19 cellular contexts compared by ENCODE assay signal in the genomic region with DNA sequence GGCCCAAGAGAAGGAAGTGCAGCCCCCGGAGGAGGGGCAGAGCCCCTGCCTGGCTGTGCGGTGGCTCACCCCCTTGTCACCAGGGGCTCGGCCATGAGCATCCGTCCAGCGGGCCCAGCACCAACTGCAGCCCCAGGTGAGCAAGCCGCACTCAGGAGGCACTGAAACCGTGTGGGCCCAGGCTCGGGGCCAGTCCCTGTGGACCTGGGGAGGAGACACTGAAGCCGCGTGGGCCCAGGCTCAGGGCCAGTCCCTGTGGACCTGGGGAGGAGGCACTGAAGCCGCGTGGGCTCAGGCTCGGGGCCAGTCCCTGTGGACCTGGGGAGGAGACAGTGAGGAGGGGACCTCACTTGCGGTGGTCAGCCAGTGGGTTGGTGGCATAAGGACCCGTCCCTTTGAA. TPM values are rescaled to one million over a fixed set of nuclear protein-coding genes. Genes with fewer than 3 reads are reported as not detected.
DNase-seq lines count a peak whose midpoint lies in the region; ATAC-seq, FAIRE-seq and TF ChIP-seq lines count a peak whose summit lies in the region.
"Had no signal": no experiment of that assay in that cellular context is flagged by ENCODE, and none has a peak within 500 bp of the region (broad histone marks: within the 10 kb centered on the region; RNA-seq: fewer than 3 reads in every experiment).

No MANE protein-coding gene starts in this region.

- H3K27me3 Mint-ChIP-seq in osteocyte (ENCODE audit: unreplicated experiment) = no peaks in the 10 kb centered on the region
- H3K27me3 Mint-ChIP-seq: CD4-positive, alpha-beta memory T cell had no signal

- DNase-seq in RWPE1 (ENCODE audit: low spot score) (no peak), GM12878 (ENCODE audit: low read depth, low spot score) (no peak), lower lobe of right lung (peak; percentile 30), osteocyte (ENCODE audit: extremely low spot score, unreplicated experiment) (no peak), GM03348 (ENCODE audit: low spot score) (no peak), MG63 (no peak)
- no peak for DNase-seq in stimulated activated effector memory CD8-positive, alpha-beta T cell treated with anti-CD3 and anti-CD28 coated beads, Interleukin-12 subunit alpha, Interleukin-12 subunit beta, amount 100 ng/mL, for 72 hours (ENCODE audit: low spot score in 2 of 2)
- DNase-seq: Calu3, NCI-H1417, NCI-H187 treated with DMSO at 0.1 percent for 48 hours, NCI-H446 treated with DMSO at 0.1 percent for 48 hours, NCI-H748 treated with DMSO at 0.1 percent for 48 hours, RPMI8226 had no signal

- whole genome bisulfite sequencing in GM12878 (ENCODE audit: insufficient coverage, insufficient replicate concordance, low lambda C conversion rate, missing lambda C conversion rate) = 64% methylated on average over 14 of the region's 15 CpGs

- FAIRE-seq in GM12878 (lab: Jason Lieb, UNC) = no peak
- FAIRE-seq: HTR-8/SVneo had no signal

- H3K9me3 ChIP-seq in GM12878 (replicated peaks; ENCODE audit: control insufficient read depth, insufficient read depth, low read length) = no peaks in the 10 kb centered on the region
- H3K9me3 ChIP-seq in lower lobe of right lung = no peaks in the 10 kb centered on the region
- H3K9me3 ChIP-seq in MG63 = no peaks in the 10 kb centered on the region

- TF ChIP-seq CTCF in RWPE1 (conservative IDR thresholded peaks at IDR 0.05; ENCODE audit: low read depth) = no peak
- no peak for TF ChIP-seq CTCF in GM12878 (IDR thresholded peaks at IDR 0.05 in 2 of 3, conservative IDR thresholded peaks at IDR 0.05 in 1 of 3; ENCODE audit: control insufficient read depth in 2 of 3, extremely low read depth in 1 of 3, insufficient read depth in 1 of 3, low read depth in 3 of 3, low read length in 3 of 3)
- no peak for TF ChIP-seq CTCF in lower lobe of right lung (IDR thresholded peaks at IDR 0.05)
- no peak for TF ChIP-seq CTCF in osteocyte (IDR thresholded peaks at IDR 0.05)

- no peak for TF ChIP-seq RAD21 in GM12878 (IDR thresholded peaks at IDR 0.05; ENCODE audit: insufficient read depth, low read depth, low read length)

- H3K36me3 ChIP-seq in GM12878 (ENCODE audit: control insufficient read depth in 2 of 2, insufficient read depth in 2 of 2, low read length in 1 of 2) (peaks cover 2 to 10% of the 10 kb centered on the region in 2 experiments; a peak in 3 of 4 replicates), lower lobe of right lung (no peaks in the 10 kb centered on the region), MG63 (0 out of 2 replicates have a peak, but pooled peaks cover 2% of the 10 kb centered on the region)
- H3K36me3 ChIP-seq: SJSA1 had no signal

- no peaks in the 10 kb centered on the region for H3K9me3 Mint-ChIP-seq in stimulated activated effector memory CD8-positive, alpha-beta T cell treated with anti-CD3 and anti-CD28 coated beads, Interleukin-12 subunit alpha, Interleukin-12 subunit beta, amount 100 ng/mL, for 72 hours
- no peaks in the 10 kb centered on the region for H3K9me3 Mint-ChIP-seq in osteocyte (ENCODE audit: unreplicated experiment)
- H3K9me3 Mint-ChIP-seq: GM23338 had no signal

- no peak overlapping the region for H2AFZ ChIP-seq in GM12878 (ENCODE audit: control insufficient read depth, low read depth, low read length)
- H2AFZ ChIP-seq: GM23338 had no signal

- H3K4me1 ChIP-seq in GM12878 (ENCODE audit: control insufficient read depth, insufficient read depth, low read length) (no peaks in the 10 kb centered on the region; the same call in 1 of the 2 replicates), lower lobe of right lung (peaks cover 42% of the 10 kb centered on the region)

- peak overlapping the region; percentile 40 for H3K27ac Mint-ChIP-seq in stimulated activated effector memory CD8-positive, alpha-beta T cell treated with anti-CD3 and anti-CD28 coated beads, Interleukin-12 subunit alpha, Interleukin-12 subunit beta, amount 100 ng/mL, for 72 hours
- no peak overlapping the region for H3K27ac Mint-ChIP-seq in osteocyte (ENCODE audit: unreplicated experiment)
- H3K27ac Mint-ChIP-seq: GM23338 had no signal

- POLR2A ChIA-PET in RWPE1 (lab: Yijun Ruan, JAX; ENCODE audit: low non-redundant PET) (no interaction called here), GM12878 (lab: Charles Lee) (no interaction called here)

- RAD21 ChIA-PET in GM12878 (lab: Charles Lee; ENCODE audit: unreplicated experiment) = no interaction called here

- SMC1A ChIA-PET in GM12878 (lab: Charles Lee; ENCODE audit: uncharacterized antibody, unreplicated experiment) = interaction anchor here (1.6 kb wide), 1 partner anchor 16 kb away, joined by 3 read pairs; no protein-coding TSS in a partner anchor

- no peaks in the 10 kb centered on the region for H3K27me3 ChIP-seq in GM12878 (replicated peaks in 1 of 2; ENCODE audit: control insufficient read depth in 2 of 2, insufficient read depth in 2 of 2, low read length in 1 of 2)
- peaks cover 29% of the 10 kb centered on the region for H3K27me3 ChIP-seq in lower lobe of right lung (ENCODE audit: low read depth)
- 0 out of 2 replicates have a peak, but pooled peaks cover 2% of the 10 kb centered on the region for H3K27me3 ChIP-seq in MG63

- no peak for TF ChIP-seq EP300 in GM12878 (IDR thresholded peaks at IDR 0.05; ENCODE audit: borderline replicate concordance in 1 of 2, control insufficient read depth in 1 of 2, low read depth in 2 of 2, low read length in 2 of 2)

- no TSS peak for BruUV-seq in GM12878 (replicated peaks; lab: Mats Ljungman, UMichigan)

- H3K4me2 ChIP-seq in GM12878 (ENCODE audit: control insufficient read depth, insufficient read depth) = no peak overlapping the region
- H3K4me2 ChIP-seq: GM23338 had no signal

- H4K20me1 ChIP-seq in GM12878 (ENCODE audit: control insufficient read depth, insufficient read depth) = peaks cover 9% of the 10 kb centered on the region

- peaks cover 80% of the 10 kb centered on the region for H3K36me3 Mint-ChIP-seq in stimulated activated effector memory CD8-positive, alpha-beta T cell treated with anti-CD3 and anti-CD28 coated beads, Interleukin-12 subunit alpha, Interleukin-12 subunit beta, amount 100 ng/mL, for 72 hours
- H3K36me3 Mint-ChIP-seq in osteocyte (ENCODE audit: unreplicated experiment) = no peaks in the 10 kb centered on the region

- H3K79me2 ChIP-seq in GM12878 (ENCODE audit: control insufficient read depth, insufficient read depth, low read length) = peaks cover 20% of the 10 kb centered on the region

- ATAC-seq in GM12878 = no peak
- ATAC-seq in lower lobe of right lung = no peak
- no peak for ATAC-seq in stimulated activated effector memory CD8-positive, alpha-beta T cell treated with anti-CD3 and anti-CD28 coated beads, Interleukin-12 subunit alpha, Interleukin-12 subunit beta, amount 100 ng/mL, for 72 hours
- ATAC-seq: GM23338, HCT116 had no signal

- CTCF ChIA-PET in RWPE1 (lab: Yijun Ruan, JAX) = no interaction called here
- CTCF ChIA-PET in GM12878 (lab: Yijun Ruan, JAX) = interaction anchor here (1.1 kb wide), 1 partner anchor 16 kb away, joined by 5 read pairs; no protein-coding TSS in a partner anchor

- no peak overlapping the region for H3K9ac ChIP-seq in GM12878 (ENCODE audit: control insufficient read depth, insufficient read depth, low read length)

- H3K27ac ChIP-seq in RWPE1 = peak overlapping the region; percentile 100
- no peak overlapping the region for H3K27ac ChIP-seq in GM12878 (ENCODE audit: control insufficient read depth, insufficient read depth)
- no peak overlapping the region for H3K27ac ChIP-seq in lower lobe of right lung
- H3K27ac ChIP-seq: HL-60, SJSA1 had no signal

- H3K4me3 ChIP-seq in GM12878 (no peak overlapping the region), lower lobe of right lung (no peak overlapping the region), MG63 (no peak overlapping the region)
- H3K4me3 ChIP-seq: GM23338, SJSA1 had no signal

- H3K4me1 Mint-ChIP-seq in stimulated activated effector memory CD8-positive, alpha-beta T cell treated with anti-CD3 and anti-CD28 coated beads, Interleukin-12 subunit alpha, Interleukin-12 subunit beta, amount 100 ng/mL, for 72 hours = peaks cover 48% of the 10 kb centered on the region
- H3K4me1 Mint-ChIP-seq in osteocyte (ENCODE audit: unreplicated experiment) = peaks cover 79% of the 10 kb centered on the region

- H3K4me3 Mint-ChIP-seq in stimulated activated effector memory CD8-positive, alpha-beta T cell treated with anti-CD3 and anti-CD28 coated beads, Interleukin-12 subunit alpha, Interleukin-12 subunit beta, amount 100 ng/mL, for 72 hours = peak overlapping the region; percentile 15
- H3K4me3 Mint-ChIP-seq in osteocyte (ENCODE audit: unreplicated experiment) = no peak overlapping the region
- H3K4me3 Mint-ChIP-seq: CD4-positive, alpha-beta memory T cell; GM23338 had no signal

- in situ Hi-C loops in GM12878 (cut with MboI) = no loop called here

- intact Hi-C loops in GM12878 (cut with micrococcal nuclease; ENCODE audit: unreplicated experiment) = no loop called here
- intact Hi-C loops in lower lobe of right lung (cut with DNase I) = no loop called here

- peak; percentile 23; the same call in 1 of the 2 replicates for TF ChIP-seq POLR2A in GM12878 (IDR thresholded peaks at IDR 0.05; ENCODE audit: low read depth, low read length)

RNA-seq across cellular contexts. Expression of gene LSP1, which starts 13.9 kb away (rescaled TPM):
- total RNA-seq in GM12878 (2013; cell fraction: nucleolus; rRNA removed) = 108 and 116 TPM in 2 replicates
- total RNA-seq in GM12878 (2014; rRNA removed) (374 and 409 TPM in 2 replicates), GM12878 (2014; rRNA removed; fragmentation: Illumina TruSeq; extraction: Trizol) (152 and 171 TPM in 2 replicates), GM12878 (2021) (478 and 488 TPM in 2 replicates), lower lobe of right lung (90.4 TPM), osteocyte (26.9 and 29.5 TPM in 2 replicates)
- polyA plus RNA-seq in GM12878 (2011; ENCODE audit: low read depth) = 194 TPM
- polyA plus RNA-seq in GM12878 (2011; rRNA removed) (156 and 283 TPM in 2 replicates), GM12878 (2014; fragmentation: Illumina TruSeq; extraction: Trizol) (109 and 328 TPM in 2 replicates), GM12878 (2014; fragmentation: Nextera tagmentation; extraction: Ambion mirVana) (10 to 100 TPM; 19.2 to 34.2 TPM), GM12878 (2014; rRNA removed) (411 and 535 TPM in 2 replicates), GM12878 (2016; fragmentation: Nextera tagmentation; extraction: Ambion mirVana) (100 to 1,000 TPM; 442 to 487 TPM)
- 242 and 323 TPM in 2 replicates for polyA plus RNA-seq in GM12878 (2011; cell fraction: cytosol; rRNA removed)
- polyA plus RNA-seq in GM12878 (2011; cell fraction: nucleus; rRNA removed) = 182 and 199 TPM in 2 replicates
- 365 and 472 TPM in 2 replicates for polyA plus RNA-seq in GM12878 (2012)
- 57.7 and 106 TPM in 2 replicates for polyA minus RNA-seq in GM12878 (2011; rRNA and poly(A)+ RNA removed)
- 52.5 and 54.1 TPM in 2 replicates for polyA minus RNA-seq in GM12878 (2011; cell fraction: cytosol; rRNA and poly(A)+ RNA removed)
- 14.3 and 28.3 TPM in 2 replicates for polyA minus RNA-seq in GM12878 (2011; cell fraction: nucleus; rRNA and poly(A)+ RNA removed)
- total RNA-seq in MG63 (2014; rRNA removed; shearing (Covaris generic); ENCODE audit: low replicate concordance) = 41.7 and 66.6 TPM in 2 replicates
- total RNA-seq: Calu3, GM23338 had no signal

RNA-seq across cellular contexts. Expression of gene PRR33, which starts 24.9 kb away (rescaled TPM):
- not detected in 2 replicates for total RNA-seq in GM12878 (2013; cell fraction: nucleolus; rRNA removed)
- total RNA-seq in GM12878 (2014; rRNA removed) (not detected in 2 replicates), GM12878 (2014; rRNA removed; fragmentation: Illumina TruSeq; extraction: Trizol) (not detected in 2 replicates), GM12878 (2021) (not detected in 2 replicates), lower lobe of right lung (not detected), osteocyte (not detected in 2 replicates)
- 3.0 TPM for polyA plus RNA-seq in GM12878 (2011; ENCODE audit: low read depth)
- polyA plus RNA-seq in GM12878 (2011; rRNA removed) (not detected in 2 replicates), GM12878 (2014; fragmentation: Illumina TruSeq; extraction: Trizol) (not detected in 2 replicates), GM12878 (2014; fragmentation: Nextera tagmentation; extraction: Ambion mirVana) (under 1 TPM in 1 of 2 experiments, not detected in 1; 0.02 TPM), GM12878 (2014; rRNA removed) (0.03 TPM in 2 replicates), GM12878 (2016; fragmentation: Nextera tagmentation; extraction: Ambion mirVana) (1 to 10 TPM in 1 of 2 experiments, under 1 TPM in 1; 0.74 to 1.0 TPM)
- 0.01 TPM in 1 of 2 replicates, not detected in the other for polyA plus RNA-seq in GM12878 (2011; cell fraction: cytosol; rRNA removed)
- not detected in 2 replicates for polyA plus RNA-seq in GM12878 (2011; cell fraction: nucleus; rRNA removed)
- polyA plus RNA-seq in GM12878 (2012) = 6.1 and 10.8 TPM in 2 replicates
- polyA minus RNA-seq in GM12878 (2011; rRNA and poly(A)+ RNA removed) = not detected in 2 replicates
- polyA minus RNA-seq in GM12878 (2011; cell fraction: cytosol; rRNA and poly(A)+ RNA removed) = not detected in 2 replicates
- polyA minus RNA-seq in GM12878 (2011; cell fraction: nucleus; rRNA and poly(A)+ RNA removed) = not detected in 2 replicates
- total RNA-seq in MG63 (2014; rRNA removed; shearing (Covaris generic); ENCODE audit: low replicate concordance) = not detected in 2 replicates
- total RNA-seq: Calu3; CD4-positive, alpha-beta memory T cell; GM23338; SJSA1 had no signal
- polyA plus RNA-seq: GM23338 had no signal

RNA-seq across cellular contexts. Expression of gene TNNI2, which starts 28.0 kb away (rescaled TPM):
- not detected in 2 replicates for total RNA-seq in GM12878 (2013; cell fraction: nucleolus; rRNA removed)
- total RNA-seq in GM12878 (2014; rRNA removed) = 0.76 and 0.79 TPM in 2 replicates
- total RNA-seq in GM12878 (2014; rRNA removed; fragmentation: Illumina TruSeq; extraction: Trizol) = 0.37 TPM in 1 of 2 replicates, not detected in the other
- 0.38 and 0.61 TPM in 2 replicates for total RNA-seq in GM12878 (2021)
- not detected for polyA plus RNA-seq in GM12878 (2011; ENCODE audit: low read depth)
- polyA plus RNA-seq in GM12878 (2011; rRNA removed) = 0.35 TPM in 1 of 2 replicates, not detected in the other
- polyA plus RNA-seq in GM12878 (2011; cell fraction: cytosol; rRNA removed) = 0.17 and 0.24 TPM in 2 replicates
- 0.57 and 0.87 TPM in 2 replicates for polyA plus RNA-seq in GM12878 (2011; cell fraction: nucleus; rRNA removed)
- 0.72 and 0.80 TPM in 2 replicates for polyA plus RNA-seq in GM12878 (2012)
- not detected in 2 replicates for polyA plus RNA-seq in GM12878 (2014; fragmentation: Illumina TruSeq; extraction: Trizol)
- polyA plus RNA-seq in GM12878 (2014; fragmentation: Nextera tagmentation; extraction: Ambion mirVana) = under 1 TPM; 0.14 to 0.33 TPM
- polyA plus RNA-seq in GM12878 (2014; rRNA removed) = 0.37 and 0.56 TPM in 2 replicates
- polyA plus RNA-seq in GM12878 (2016; fragmentation: Nextera tagmentation; extraction: Ambion mirVana) = not detected
- 1.1 TPM in 1 of 2 replicates, not detected in the other for polyA minus RNA-seq in GM12878 (2011; rRNA and poly(A)+ RNA removed)
- polyA minus RNA-seq in GM12878 (2011; cell fraction: cytosol; rRNA and poly(A)+ RNA removed) = not detected in 2 replicates
- not detected in 2 replicates for polyA minus RNA-seq in GM12878 (2011; cell fraction: nucleus; rRNA and poly(A)+ RNA removed)
- 17.7 TPM for total RNA-seq in lower lobe of right lung
- total RNA-seq in osteocyte = 1.0 and 1.1 TPM in 2 replicates
- not detected in 2 replicates for total RNA-seq in MG63 (2014; rRNA removed; shearing (Covaris generic); ENCODE audit: low replicate concordance)
- total RNA-seq: CD4-positive, alpha-beta memory T cell; GM23338; SJSA1 had no signal
- polyA plus RNA-seq: CD4-positive, alpha-beta memory T cell; GM23338 had no signal

RNA-seq across cellular contexts. Expression of gene SYT8, which starts 32.0 kb away (rescaled TPM):
- not detected in 2 replicates for total RNA-seq in GM12878 (2013; cell fraction: nucleolus; rRNA removed)
- total RNA-seq in GM12878 (2014; rRNA removed) = not detected in 2 replicates
- total RNA-seq in GM12878 (2014; rRNA removed; fragmentation: Illumina TruSeq; extraction: Trizol) = not detected in 2 replicates
- 0.19 TPM in 1 of 2 replicates, not detected in the other for total RNA-seq in GM12878 (2021)
- 0.16 TPM for polyA plus RNA-seq in GM12878 (2011; ENCODE audit: low read depth)
- polyA plus RNA-seq in GM12878 (2011; rRNA removed) = not detected in 2 replicates
- polyA plus RNA-seq in GM12878 (2011; cell fraction: cytosol; rRNA removed) = 0.09 TPM in 1 of 2 replicates, not detected in the other
- 1.3 and 1.4 TPM in 2 replicates for polyA plus RNA-seq in GM12878 (2011; cell fraction: nucleus; rRNA removed)
- 0.16 and 0.46 TPM in 2 replicates for polyA plus RNA-seq in GM12878 (2012)
- polyA plus RNA-seq in GM12878 (2014; fragmentation: Illumina TruSeq; extraction: Trizol) = not detected in 2 replicates
- not detected for polyA plus RNA-seq in GM12878 (2014; fragmentation: Nextera tagmentation; extraction: Ambion mirVana)
- polyA plus RNA-seq in GM12878 (2014; rRNA removed) = 0.44 TPM in 1 of 2 replicates, not detected in the other
- polyA plus RNA-seq in GM12878 (2016; fragmentation: Nextera tagmentation; extraction: Ambion mirVana) = not detected
- polyA minus RNA-seq in GM12878 (2011; rRNA and poly(A)+ RNA removed) = not detected in 2 replicates
- polyA minus RNA-seq in GM12878 (2011; cell fraction: cytosol; rRNA and poly(A)+ RNA removed) = not detected in 2 replicates
- 0.19 TPM in 1 of 2 replicates, not detected in the other for polyA minus RNA-seq in GM12878 (2011; cell fraction: nucleus; rRNA and poly(A)+ RNA removed)
- total RNA-seq in lower lobe of right lung = 18.5 TPM
- 5.0 and 6.2 TPM in 2 replicates for total RNA-seq in osteocyte
- not detected in 2 replicates for total RNA-seq in MG63 (2014; rRNA removed; shearing (Covaris generic); ENCODE audit: low replicate concordance)
- total RNA-seq: CD4-positive, alpha-beta memory T cell; GM23338; SJSA1 had no signal
- polyA plus RNA-seq: CD4-positive, alpha-beta memory T cell; GM23338 had no signal

RNA-seq across cellular contexts. Expression of gene TNNT3, which starts 52.7 kb away (rescaled TPM):
- 23.0 and 26.1 TPM in 2 replicates for total RNA-seq in GM12878 (2013; cell fraction: nucleolus; rRNA removed)
- total RNA-seq in GM12878 (2014; rRNA removed) = not detected in 2 replicates
- total RNA-seq in GM12878 (2014; rRNA removed; fragmentation: Illumina TruSeq; extraction: Trizol) = not detected in 2 replicates
- not detected in 2 replicates for total RNA-seq in GM12878 (2021)
- 1.0 TPM for polyA plus RNA-seq in GM12878 (2011; ENCODE audit: low read depth)
- polyA plus RNA-seq in GM12878 (2011; rRNA removed) = 0.39 and 0.50 TPM in 2 replicates
- 0.24 and 0.27 TPM in 2 replicates for polyA plus RNA-seq in GM12878 (2011; cell fraction: cytosol; rRNA removed)
- polyA plus RNA-seq in GM12878 (2011; cell fraction: nucleus; rRNA removed) = 6.6 and 8.8 TPM in 2 replicates
- polyA plus RNA-seq in GM12878 (2012) = 2.7 and 2.9 TPM in 2 replicates
- 0.40 TPM in 1 of 2 replicates, not detected in the other for polyA plus RNA-seq in GM12878 (2014; fragmentation: Illumina TruSeq; extraction: Trizol)
- polyA plus RNA-seq in GM12878 (2014; fragmentation: Nextera tagmentation; extraction: Ambion mirVana) = not detected
- polyA plus RNA-seq in GM12878 (2014; rRNA removed) = not detected in 2 replicates
- polyA plus RNA-seq in GM12878 (2016; fragmentation: Nextera tagmentation; extraction: Ambion mirVana) = not detected
- 0.29 TPM in 1 of 2 replicates, not detected in the other for polyA minus RNA-seq in GM12878 (2011; rRNA and poly(A)+ RNA removed)
- not detected in 2 replicates for polyA minus RNA-seq in GM12878 (2011; cell fraction: cytosol; rRNA and poly(A)+ RNA removed)
- polyA minus RNA-seq in GM12878 (2011; cell fraction: nucleus; rRNA and poly(A)+ RNA removed) = 0.38 and 0.60 TPM in 2 replicates
- 4.7 TPM for total RNA-seq in lower lobe of right lung
- 2.6 and 4.4 TPM in 2 replicates for total RNA-seq in osteocyte
- total RNA-seq in MG63 (2014; rRNA removed; shearing (Covaris generic); ENCODE audit: low replicate concordance) = not detected in 2 replicates
- total RNA-seq: Calu3, GM23338 had no signal
- polyA plus RNA-seq: CD4-positive, alpha-beta memory T cell; GM23338 had no signal
